ENCODE assay signal across 1 cellular context in the genomic region with DNA sequence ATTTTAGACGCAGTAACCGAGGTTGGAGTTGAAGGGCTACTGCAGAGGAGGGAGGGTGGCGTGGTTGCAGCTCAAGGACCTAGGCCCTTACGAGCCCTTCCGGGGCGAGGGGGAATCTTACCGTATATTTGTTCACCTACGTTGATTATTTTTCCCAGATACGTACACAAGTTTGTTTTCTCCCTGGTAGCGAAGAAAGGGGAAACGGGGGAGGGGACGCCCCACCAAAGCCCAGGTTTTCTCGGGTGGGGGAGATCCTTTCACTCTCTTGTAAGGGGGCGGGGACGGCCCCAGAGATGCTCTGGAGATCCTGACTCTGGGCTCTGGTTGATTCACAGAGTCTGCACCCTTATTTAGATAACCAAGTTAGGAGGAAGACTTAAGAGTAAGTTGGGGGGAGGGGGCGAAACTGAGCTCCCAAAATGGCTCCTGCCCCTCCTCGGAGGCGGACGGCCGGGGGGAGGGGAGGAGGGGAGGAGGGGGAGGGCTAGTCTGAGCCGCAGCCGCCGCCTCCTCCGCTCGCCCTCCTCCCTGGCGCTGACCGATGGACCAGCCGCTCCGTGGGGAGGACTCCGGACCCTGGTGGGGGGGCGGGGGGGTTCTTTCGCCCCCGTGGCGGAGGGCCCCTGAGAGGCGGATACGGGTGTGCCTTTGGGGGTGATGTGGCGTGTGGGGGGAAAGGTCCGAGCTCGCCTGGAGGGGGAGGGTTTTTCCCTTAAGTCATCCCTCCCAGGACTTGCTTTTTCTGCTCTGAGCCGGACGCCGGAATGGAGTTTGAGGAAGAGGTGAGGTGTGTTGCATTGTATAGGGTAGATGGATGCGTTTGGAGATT.
TF ChIP-seq lines count a peak whose summit lies in the region.

No MANE protein-coding gene starts in this region.

TF ChIP-seq in liver, 16 proteins besides CTCF, POLR2A, EP300 and RAD21 (continued from another document):
- TF ChIP-seq MAX (IDR thresholded peaks at IDR 0.05) = no peak
- no peak for TF ChIP-seq GABPA (IDR thresholded peaks at IDR 0.05 in 1 of 2, conservative IDR thresholded peaks at IDR 0.05 in 1 of 2)
